In genomic region chr11:84255483-84255882, GRCh38 we compare ENCODE assay signal across 2 cellular contexts.
TF ChIP-seq lines count a peak whose summit lies in the region.

No MANE protein-coding gene starts in this region.

TF ChIP-seq in A549, 52 proteins besides CTCF, POLR2A, EP300 and RAD21 (continued from another document):
- peak; percentile 47; the same call in 1 of the 2 replicates for TF ChIP-seq NFE2L2 (conservative IDR thresholded peaks at IDR 0.05; ENCODE audit: low read length)
- no peak for TF ChIP-seq KDM5A (IDR thresholded peaks at IDR 0.05)
- TF ChIP-seq MAFK (IDR thresholded peaks at IDR 0.05; ENCODE audit: partially characterized antibody) = peak; percentile 79
- TF ChIP-seq RNF2 (IDR thresholded peaks at IDR 0.05; ENCODE audit: borderline replicate concordance, low read depth) = no peak
TF ChIP-seq in A549: peak in this region for 2.

TF ChIP-seq in K562, 482 proteins besides CTCF, POLR2A, EP300 and RAD21 (continued from another document):
- TF ChIP-seq MAFK (IDR thresholded peaks at IDR 0.05; ENCODE audit: low read length) = peak; percentile 34; the same call in 1 of the 2 replicates
- no peak for TF ChIP-seq ZNF609 (CRISPR knock-in tag; IDR thresholded peaks at IDR 0.05; ENCODE audit: borderline replicate concordance)
- peak; percentile 28; the same call in 1 of the 2 replicates for TF ChIP-seq ZNF316 (IDR thresholded peaks at IDR 0.05)
- no peak for TF ChIP-seq RBM34 (IDR thresholded peaks at IDR 0.05; ENCODE audit: borderline replicate concordance, insufficient read depth, low read length)
- peak; percentile 23; the same call in 1 of the 2 replicates for TF ChIP-seq MAFG (tag; conservative IDR thresholded peaks at IDR 0.05)
- TF ChIP-seq E2F3 (CRISPR knock-in tag; IDR thresholded peaks at IDR 0.05) = no peak
- TF ChIP-seq C11orf30 (IDR thresholded peaks at IDR 0.05; ENCODE audit: low read depth) = peak; percentile 28; the same call in 1 of the 2 replicates
- no peak for TF ChIP-seq CEBPB (tag; IDR thresholded peaks at IDR 0.05)
